Comparison of ENCODE assay signal across 1 cellular context in the genomic region with DNA sequence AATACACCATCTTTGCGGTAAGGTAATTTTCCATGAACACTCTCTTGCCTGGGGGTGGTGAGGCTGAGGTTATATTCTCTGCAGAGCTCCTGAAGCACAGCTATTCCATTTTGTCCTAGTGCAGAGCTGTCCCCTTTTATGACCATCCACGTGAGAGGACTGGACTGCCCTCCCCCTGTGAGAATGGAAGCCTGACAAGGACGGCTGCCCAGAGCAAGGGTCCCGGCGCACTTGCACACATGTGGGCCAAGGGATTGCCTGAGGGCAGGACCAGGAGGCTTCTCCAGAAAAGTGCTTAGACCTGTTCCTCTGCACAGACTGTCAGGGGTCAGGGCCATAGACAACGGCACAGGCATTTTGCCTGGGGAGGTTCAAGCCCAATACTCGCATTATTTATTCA.
TF ChIP-seq lines count a peak whose summit lies in the region.

No MANE protein-coding gene starts in this region.

TF ChIP-seq in WTC11, 78 proteins besides CTCF, POLR2A, EP300 and RAD21 (continued from another document):
- TF ChIP-seq, protein P1, sequence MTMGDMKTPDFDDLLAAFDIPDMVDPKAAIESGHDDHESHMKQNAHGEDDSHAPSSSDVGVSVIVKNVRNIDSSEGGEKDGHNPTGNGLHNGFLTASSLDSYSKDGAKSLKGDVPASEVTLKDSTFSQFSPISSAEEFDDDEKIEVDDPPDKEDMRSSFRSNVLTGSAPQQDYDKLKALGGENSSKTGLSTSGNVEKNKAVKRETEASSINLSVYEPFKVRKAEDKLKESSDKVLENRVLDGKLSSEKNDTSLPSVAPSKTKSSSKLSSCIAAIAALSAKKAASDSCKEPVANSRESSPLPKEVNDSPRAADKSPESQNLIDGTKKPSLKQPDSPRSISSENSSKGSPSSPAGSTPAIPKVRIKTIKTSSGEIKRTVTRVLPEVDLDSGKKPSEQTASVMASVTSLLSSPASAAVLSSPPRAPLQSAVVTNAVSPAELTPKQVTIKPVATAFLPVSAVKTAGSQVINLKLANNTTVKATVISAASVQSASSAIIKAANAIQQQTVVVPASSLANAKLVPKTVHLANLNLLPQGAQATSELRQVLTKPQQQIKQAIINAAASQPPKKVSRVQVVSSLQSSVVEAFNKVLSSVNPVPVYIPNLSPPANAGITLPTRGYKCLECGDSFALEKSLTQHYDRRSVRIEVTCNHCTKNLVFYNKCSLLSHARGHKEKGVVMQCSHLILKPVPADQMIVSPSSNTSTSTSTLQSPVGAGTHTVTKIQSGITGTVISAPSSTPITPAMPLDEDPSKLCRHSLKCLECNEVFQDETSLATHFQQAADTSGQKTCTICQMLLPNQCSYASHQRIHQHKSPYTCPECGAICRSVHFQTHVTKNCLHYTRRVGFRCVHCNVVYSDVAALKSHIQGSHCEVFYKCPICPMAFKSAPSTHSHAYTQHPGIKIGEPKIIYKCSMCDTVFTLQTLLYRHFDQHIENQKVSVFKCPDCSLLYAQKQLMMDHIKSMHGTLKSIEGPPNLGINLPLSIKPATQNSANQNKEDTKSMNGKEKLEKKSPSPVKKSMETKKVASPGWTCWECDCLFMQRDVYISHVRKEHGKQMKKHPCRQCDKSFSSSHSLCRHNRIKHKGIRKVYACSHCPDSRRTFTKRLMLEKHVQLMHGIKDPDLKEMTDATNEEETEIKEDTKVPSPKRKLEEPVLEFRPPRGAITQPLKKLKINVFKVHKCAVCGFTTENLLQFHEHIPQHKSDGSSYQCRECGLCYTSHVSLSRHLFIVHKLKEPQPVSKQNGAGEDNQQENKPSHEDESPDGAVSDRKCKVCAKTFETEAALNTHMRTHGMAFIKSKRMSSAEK (CRISPR knock-in tag; IDR thresholded peaks at IDR 0.05; ENCODE audit: borderline replicate concordance), result no peak
- TF ChIP-seq TEAD1 (CRISPR knock-in tag; IDR thresholded peaks at IDR 0.05) (no peak), SMAD3 (CRISPR knock-in tag; IDR thresholded peaks at IDR 0.05; ENCODE audit: borderline replicate concordance) (no peak), RELA (CRISPR knock-in tag; IDR thresholded peaks at IDR 0.05; ENCODE audit: borderline replicate concordance) (no peak), ESRRA (CRISPR knock-in tag; IDR thresholded peaks at IDR 0.05; ENCODE audit: borderline replicate concordance) (no peak), ETV6 (CRISPR knock-in tag; IDR thresholded peaks at IDR 0.05) (no peak)
- TF ChIP-seq, protein P2, sequence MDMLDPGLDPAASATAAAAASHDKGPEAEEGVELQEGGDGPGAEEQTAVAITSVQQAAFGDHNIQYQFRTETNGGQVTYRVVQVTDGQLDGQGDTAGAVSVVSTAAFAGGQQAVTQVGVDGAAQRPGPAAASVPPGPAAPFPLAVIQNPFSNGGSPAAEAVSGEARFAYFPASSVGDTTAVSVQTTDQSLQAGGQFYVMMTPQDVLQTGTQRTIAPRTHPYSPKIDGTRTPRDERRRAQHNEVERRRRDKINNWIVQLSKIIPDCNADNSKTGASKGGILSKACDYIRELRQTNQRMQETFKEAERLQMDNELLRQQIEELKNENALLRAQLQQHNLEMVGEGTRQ (CRISPR knock-in tag; IDR thresholded peaks at IDR 0.05), result no peak
- TF ChIP-seq, protein P3, sequence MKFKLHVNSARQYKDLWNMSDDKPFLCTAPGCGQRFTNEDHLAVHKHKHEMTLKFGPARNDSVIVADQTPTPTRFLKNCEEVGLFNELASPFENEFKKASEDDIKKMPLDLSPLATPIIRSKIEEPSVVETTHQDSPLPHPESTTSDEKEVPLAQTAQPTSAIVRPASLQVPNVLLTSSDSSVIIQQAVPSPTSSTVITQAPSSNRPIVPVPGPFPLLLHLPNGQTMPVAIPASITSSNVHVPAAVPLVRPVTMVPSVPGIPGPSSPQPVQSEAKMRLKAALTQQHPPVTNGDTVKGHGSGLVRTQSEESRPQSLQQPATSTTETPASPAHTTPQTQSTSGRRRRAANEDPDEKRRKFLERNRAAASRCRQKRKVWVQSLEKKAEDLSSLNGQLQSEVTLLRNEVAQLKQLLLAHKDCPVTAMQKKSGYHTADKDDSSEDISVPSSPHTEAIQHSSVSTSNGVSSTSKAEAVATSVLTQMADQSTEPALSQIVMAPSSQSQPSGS (CRISPR knock-in tag; IDR thresholded peaks at IDR 0.05; ENCODE audit: borderline replicate concordance, low read depth), result no peak
- TF ChIP-seq, protein P4, sequence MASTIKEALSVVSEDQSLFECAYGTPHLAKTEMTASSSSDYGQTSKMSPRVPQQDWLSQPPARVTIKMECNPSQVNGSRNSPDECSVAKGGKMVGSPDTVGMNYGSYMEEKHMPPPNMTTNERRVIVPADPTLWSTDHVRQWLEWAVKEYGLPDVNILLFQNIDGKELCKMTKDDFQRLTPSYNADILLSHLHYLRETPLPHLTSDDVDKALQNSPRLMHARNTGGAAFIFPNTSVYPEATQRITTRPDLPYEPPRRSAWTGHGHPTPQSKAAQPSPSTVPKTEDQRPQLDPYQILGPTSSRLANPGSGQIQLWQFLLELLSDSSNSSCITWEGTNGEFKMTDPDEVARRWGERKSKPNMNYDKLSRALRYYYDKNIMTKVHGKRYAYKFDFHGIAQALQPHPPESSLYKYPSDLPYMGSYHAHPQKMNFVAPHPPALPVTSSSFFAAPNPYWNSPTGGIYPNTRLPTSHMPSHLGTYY (CRISPR knock-in tag; IDR thresholded peaks at IDR 0.05), result no peak
